In the genomic region with DNA sequence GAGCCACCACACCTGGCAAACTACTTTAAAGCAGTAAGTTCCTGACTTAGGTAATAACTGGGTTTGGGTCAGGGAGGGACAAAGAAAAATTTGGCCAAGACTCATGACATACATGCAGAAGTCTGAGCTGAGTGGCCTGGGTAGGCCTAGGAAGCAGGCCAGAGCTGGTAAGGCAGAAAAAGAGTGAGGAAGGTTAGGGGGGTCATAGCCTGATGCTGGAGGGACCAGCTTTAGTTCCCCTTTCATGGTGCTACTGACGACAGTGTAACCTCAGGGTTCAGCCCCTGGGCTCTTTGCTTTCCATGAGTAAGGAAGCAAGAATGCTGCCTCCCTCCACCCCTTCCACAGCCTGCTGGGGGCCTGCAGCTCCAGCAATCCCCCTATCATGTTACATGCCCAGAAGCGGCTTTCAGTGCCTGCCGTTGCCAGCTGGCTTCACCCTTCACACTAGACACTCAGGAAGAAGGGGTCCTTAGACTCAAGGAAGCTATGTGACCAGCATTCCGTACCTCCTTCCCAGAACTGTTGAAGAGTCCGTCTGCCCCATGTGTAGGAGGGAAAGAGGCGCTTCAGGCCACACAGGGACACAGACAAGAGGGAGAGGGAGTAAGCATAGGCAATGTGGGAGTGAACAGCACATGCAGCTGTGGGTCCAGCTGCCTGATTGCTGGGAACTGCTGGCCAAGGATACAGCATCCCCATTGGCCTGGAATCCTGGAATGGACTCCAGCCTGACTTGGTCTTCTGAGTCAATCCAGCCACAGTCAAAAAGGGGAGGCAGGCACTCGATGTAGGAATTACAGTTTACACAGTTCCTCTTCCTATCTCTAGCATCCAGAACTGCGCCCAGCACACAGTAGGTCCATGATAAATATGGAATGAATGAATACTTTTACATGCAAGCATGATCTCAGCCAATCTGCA, we compare ENCODE assay signal across 1 cellular context.
TF ChIP-seq lines count a peak whose summit lies in the region.

No MANE protein-coding gene starts in this region.

TF ChIP-seq in HepG2, 621 proteins besides CTCF, POLR2A, EP300 and RAD21 (continued from another document):
- TF ChIP-seq, protein P1, sequence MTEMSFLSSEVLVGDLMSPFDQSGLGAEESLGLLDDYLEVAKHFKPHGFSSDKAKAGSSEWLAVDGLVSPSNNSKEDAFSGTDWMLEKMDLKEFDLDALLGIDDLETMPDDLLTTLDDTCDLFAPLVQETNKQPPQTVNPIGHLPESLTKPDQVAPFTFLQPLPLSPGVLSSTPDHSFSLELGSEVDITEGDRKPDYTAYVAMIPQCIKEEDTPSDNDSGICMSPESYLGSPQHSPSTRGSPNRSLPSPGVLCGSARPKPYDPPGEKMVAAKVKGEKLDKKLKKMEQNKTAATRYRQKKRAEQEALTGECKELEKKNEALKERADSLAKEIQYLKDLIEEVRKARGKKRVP (CRISPR knock-in tag; IDR thresholded peaks at IDR 0.05) = no peak
- TF ChIP-seq JUNB (CRISPR knock-in tag; IDR thresholded peaks at IDR 0.05; ENCODE audit: borderline replicate concordance) (peak; percentile 14; the same call in 1 of the 2 replicates), KLF13 (CRISPR knock-in tag; IDR thresholded peaks at IDR 0.05) (no peak), ZNF382 (CRISPR knock-in tag; IDR thresholded peaks at IDR 0.05; ENCODE audit: borderline replicate concordance) (no peak), HCFC1 (IDR thresholded peaks at IDR 0.05; ENCODE audit: low read depth, low read length) (no peak), SP140L (CRISPR knock-in tag; IDR thresholded peaks at IDR 0.05; ENCODE audit: borderline replicate concordance) (no peak), ZFP90 (CRISPR knock-in tag; IDR thresholded peaks at IDR 0.05; ENCODE audit: borderline replicate concordance) (no peak), ZNF432 (CRISPR knock-in tag; IDR thresholded peaks at IDR 0.05; ENCODE audit: borderline replicate concordance) (no peak), GATAD2A (CRISPR knock-in tag; IDR thresholded peaks at IDR 0.05) (0 out of 2 replicates have a peak, but pooled peaks have one; percentile 10), JUND (CRISPR knock-in tag; IDR thresholded peaks at IDR 0.05) (0 out of 2 replicates have a peak, but pooled peaks have one; percentile 38), FOSL1 (CRISPR knock-in tag; IDR thresholded peaks at IDR 0.05; ENCODE audit: borderline replicate concordance) (0 out of 2 replicates have a peak, but pooled peaks have one; percentile 30), SNAI1 (CRISPR knock-in tag; IDR thresholded peaks at IDR 0.05; ENCODE audit: borderline replicate concordance) (no peak), RORA (CRISPR knock-in tag; IDR thresholded peaks at IDR 0.05) (no peak), KLF11 (CRISPR knock-in tag; IDR thresholded peaks at IDR 0.05) (no peak), MAZ (IDR thresholded peaks at IDR 0.05; ENCODE audit: borderline replicate concordance, low read depth, low read length) (0 out of 2 replicates have a peak, but pooled peaks have one; percentile 21), MAZ (CRISPR knock-in tag; IDR thresholded peaks at IDR 0.05; ENCODE audit: low read depth) (no peak), ZFP1 (CRISPR knock-in tag; IDR thresholded peaks at IDR 0.05) (peak; percentile 19; the same call in 1 of the 2 replicates), FOXC1 (CRISPR knock-in tag; IDR thresholded peaks at IDR 0.05; ENCODE audit: borderline replicate concordance) (no peak), ZNF343 (CRISPR knock-in tag; IDR thresholded peaks at IDR 0.05) (no peak), SRY (CRISPR knock-in tag; IDR thresholded peaks at IDR 0.05) (no peak), ZNF143 (CRISPR knock-in tag; IDR thresholded peaks at IDR 0.05) (no peak), ZKSCAN1 (IDR thresholded peaks at IDR 0.05; ENCODE audit: low read length) (peak; percentile 79; the same call in 1 of the 2 replicates), FOXJ3 (CRISPR knock-in tag; IDR thresholded peaks at IDR 0.05; ENCODE audit: borderline replicate concordance) (no peak), ZNF777 (CRISPR knock-in tag; IDR thresholded peaks at IDR 0.05) (no peak), GFI1 (CRISPR knock-in tag; IDR thresholded peaks at IDR 0.05; ENCODE audit: borderline replicate concordance) (no peak), MIER2 (CRISPR knock-in tag; IDR thresholded peaks at IDR 0.05) (no peak), LCORL (IDR thresholded peaks at IDR 0.05) (no peak), LCORL (CRISPR knock-in tag; IDR thresholded peaks at IDR 0.05) (0 out of 2 replicates have a peak, but pooled peaks have one; percentile 38), ZNF101 (CRISPR knock-in tag; IDR thresholded peaks at IDR 0.05; ENCODE audit: borderline replicate concordance, low read depth) (no peak), PCBP1 (IDR thresholded peaks at IDR 0.05; ENCODE audit: borderline replicate concordance, low read depth, low read length) (no peak), ZNF260 (CRISPR knock-in tag; IDR thresholded peaks at IDR 0.05; ENCODE audit: borderline replicate concordance, low read depth) (no peak), SMC3 (IDR thresholded peaks at IDR 0.05; ENCODE audit: low read length) (0 out of 2 replicates have a peak, but pooled peaks have one; percentile 5), RNF2 (conservative IDR thresholded peaks at IDR 0.05; ENCODE audit: low read depth) (no peak), EED (CRISPR knock-in tag; IDR thresholded peaks at IDR 0.05) (no peak), ZNF296 (CRISPR knock-in tag; conservative IDR thresholded peaks at IDR 0.05) (no peak), KLF12 (CRISPR knock-in tag; IDR thresholded peaks at IDR 0.05; ENCODE audit: borderline replicate concordance) (no peak)
- TF ChIP-seq, protein P2, sequence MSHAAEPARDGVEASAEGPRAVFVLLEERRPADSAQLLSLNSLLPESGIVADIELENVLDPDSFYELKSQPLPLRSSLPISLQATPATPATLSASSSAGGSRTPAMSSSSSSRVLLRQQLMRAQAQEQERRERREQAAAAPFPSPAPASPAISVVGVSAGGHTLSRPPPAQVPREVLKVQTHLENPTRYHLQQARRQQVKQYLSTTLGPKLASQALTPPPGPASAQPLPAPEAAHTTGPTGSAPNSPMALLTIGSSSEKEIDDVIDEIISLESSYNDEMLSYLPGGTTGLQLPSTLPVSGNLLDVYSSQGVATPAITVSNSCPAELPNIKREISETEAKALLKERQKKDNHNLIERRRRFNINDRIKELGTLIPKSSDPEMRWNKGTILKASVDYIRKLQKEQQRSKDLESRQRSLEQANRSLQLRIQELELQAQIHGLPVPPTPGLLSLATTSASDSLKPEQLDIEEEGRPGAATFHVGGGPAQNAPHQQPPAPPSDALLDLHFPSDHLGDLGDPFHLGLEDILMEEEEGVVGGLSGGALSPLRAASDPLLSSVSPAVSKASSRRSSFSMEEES (CRISPR knock-in tag; IDR thresholded peaks at IDR 0.05) = no peak
- TF ChIP-seq, protein P3, sequence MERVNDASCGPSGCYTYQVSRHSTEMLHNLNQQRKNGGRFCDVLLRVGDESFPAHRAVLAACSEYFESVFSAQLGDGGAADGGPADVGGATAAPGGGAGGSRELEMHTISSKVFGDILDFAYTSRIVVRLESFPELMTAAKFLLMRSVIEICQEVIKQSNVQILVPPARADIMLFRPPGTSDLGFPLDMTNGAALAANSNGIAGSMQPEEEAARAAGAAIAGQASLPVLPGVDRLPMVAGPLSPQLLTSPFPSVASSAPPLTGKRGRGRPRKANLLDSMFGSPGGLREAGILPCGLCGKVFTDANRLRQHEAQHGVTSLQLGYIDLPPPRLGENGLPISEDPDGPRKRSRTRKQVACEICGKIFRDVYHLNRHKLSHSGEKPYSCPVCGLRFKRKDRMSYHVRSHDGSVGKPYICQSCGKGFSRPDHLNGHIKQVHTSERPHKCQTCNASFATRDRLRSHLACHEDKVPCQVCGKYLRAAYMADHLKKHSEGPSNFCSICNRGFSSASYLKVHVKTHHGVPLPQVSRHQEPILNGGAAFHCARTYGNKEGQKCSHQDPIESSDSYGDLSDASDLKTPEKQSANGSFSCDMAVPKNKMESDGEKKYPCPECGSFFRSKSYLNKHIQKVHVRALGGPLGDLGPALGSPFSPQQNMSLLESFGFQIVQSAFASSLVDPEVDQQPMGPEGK (CRISPR knock-in tag; IDR thresholded peaks at IDR 0.05) = peak; percentile 48; the same call in 1 of the 2 replicates
- TF ChIP-seq, protein P4, sequence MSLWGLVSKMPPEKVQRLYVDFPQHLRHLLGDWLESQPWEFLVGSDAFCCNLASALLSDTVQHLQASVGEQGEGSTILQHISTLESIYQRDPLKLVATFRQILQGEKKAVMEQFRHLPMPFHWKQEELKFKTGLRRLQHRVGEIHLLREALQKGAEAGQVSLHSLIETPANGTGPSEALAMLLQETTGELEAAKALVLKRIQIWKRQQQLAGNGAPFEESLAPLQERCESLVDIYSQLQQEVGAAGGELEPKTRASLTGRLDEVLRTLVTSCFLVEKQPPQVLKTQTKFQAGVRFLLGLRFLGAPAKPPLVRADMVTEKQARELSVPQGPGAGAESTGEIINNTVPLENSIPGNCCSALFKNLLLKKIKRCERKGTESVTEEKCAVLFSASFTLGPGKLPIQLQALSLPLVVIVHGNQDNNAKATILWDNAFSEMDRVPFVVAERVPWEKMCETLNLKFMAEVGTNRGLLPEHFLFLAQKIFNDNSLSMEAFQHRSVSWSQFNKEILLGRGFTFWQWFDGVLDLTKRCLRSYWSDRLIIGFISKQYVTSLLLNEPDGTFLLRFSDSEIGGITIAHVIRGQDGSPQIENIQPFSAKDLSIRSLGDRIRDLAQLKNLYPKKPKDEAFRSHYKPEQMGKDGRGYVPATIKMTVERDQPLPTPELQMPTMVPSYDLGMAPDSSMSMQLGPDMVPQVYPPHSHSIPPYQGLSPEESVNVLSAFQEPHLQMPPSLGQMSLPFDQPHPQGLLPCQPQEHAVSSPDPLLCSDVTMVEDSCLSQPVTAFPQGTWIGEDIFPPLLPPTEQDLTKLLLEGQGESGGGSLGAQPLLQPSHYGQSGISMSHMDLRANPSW (CRISPR knock-in tag; IDR thresholded peaks at IDR 0.05; ENCODE audit: borderline replicate concordance) = no peak
- TF ChIP-seq, protein P5, sequence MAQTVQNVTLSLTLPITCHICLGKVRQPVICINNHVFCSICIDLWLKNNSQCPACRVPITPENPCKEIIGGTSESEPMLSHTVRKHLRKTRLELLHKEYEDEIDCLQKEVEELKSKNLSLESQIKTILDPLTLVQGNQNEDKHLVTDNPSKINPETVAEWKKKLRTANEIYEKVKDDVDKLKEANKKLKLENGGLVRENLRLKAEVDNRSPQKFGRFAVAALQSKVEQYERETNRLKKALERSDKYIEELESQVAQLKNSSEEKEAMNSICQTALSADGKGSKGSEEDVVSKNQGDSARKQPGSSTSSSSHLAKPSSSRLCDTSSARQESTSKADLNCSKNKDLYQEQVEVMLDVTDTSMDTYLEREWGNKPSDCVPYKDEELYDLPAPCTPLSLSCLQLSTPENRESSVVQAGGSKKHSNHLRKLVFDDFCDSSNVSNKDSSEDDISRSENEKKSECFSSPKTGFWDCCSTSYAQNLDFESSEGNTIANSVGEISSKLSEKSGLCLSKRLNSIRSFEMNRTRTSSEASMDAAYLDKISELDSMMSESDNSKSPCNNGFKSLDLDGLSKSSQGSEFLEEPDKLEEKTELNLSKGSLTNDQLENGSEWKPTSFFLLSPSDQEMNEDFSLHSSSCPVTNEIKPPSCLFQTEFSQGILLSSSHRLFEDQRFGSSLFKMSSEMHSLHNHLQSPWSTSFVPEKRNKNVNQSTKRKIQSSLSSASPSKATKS (CRISPR knock-in tag; IDR thresholded peaks at IDR 0.05) = no peak
- TF ChIP-seq, protein P6, sequence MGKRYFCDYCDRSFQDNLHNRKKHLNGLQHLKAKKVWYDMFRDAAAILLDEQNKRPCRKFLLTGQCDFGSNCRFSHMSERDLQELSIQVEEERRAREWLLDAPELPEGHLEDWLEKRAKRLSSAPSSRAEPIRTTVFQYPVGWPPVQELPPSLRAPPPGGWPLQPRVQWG (CRISPR knock-in tag; IDR thresholded peaks at IDR 0.05; ENCODE audit: borderline replicate concordance, low read depth) = no peak
- TF ChIP-seq, protein P7, sequence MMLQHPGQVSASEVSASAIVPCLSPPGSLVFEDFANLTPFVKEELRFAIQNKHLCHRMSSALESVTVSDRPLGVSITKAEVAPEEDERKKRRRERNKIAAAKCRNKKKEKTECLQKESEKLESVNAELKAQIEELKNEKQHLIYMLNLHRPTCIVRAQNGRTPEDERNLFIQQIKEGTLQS (CRISPR knock-in tag; IDR thresholded peaks at IDR 0.05) = 0 out of 2 replicates have a peak, but pooled peaks have one; percentile 23
- TF ChIP-seq, protein P8, sequence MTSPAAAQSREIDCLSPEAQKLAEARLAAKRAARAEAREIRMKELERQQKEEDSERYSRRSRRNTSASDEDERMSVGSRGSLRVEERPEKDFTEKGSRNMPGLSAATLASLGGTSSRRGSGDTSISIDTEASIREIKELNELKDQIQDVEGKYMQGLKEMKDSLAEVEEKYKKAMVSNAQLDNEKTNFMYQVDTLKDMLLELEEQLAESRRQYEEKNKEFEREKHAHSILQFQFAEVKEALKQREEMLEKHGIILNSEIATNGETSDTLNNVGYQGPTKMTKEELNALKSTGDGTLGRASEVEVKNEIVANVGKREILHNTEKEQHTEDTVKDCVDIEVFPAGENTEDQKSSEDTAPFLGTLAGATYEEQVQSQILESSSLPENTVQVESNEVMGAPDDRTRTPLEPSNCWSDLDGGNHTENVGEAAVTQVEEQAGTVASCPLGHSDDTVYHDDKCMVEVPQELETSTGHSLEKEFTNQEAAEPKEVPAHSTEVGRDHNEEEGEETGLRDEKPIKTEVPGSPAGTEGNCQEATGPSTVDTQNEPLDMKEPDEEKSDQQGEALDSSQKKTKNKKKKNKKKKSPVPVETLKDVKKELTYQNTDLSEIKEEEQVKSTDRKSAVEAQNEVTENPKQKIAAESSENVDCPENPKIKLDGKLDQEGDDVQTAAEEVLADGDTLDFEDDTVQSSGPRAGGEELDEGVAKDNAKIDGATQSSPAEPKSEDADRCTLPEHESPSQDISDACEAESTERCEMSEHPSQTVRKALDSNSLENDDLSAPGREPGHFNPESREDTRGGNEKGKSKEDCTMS (CRISPR knock-in tag; conservative IDR thresholded peaks at IDR 0.05) = no peak
